In genomic region chr11:8813658-8814057, GRCh38 we compare ENCODE assay signal across 9 cellular contexts.
DNase-seq lines count a peak whose midpoint lies in the region; ATAC-seq, FAIRE-seq and TF ChIP-seq lines count a peak whose summit lies in the region.
"Had no signal": no experiment of that assay in that cellular context is flagged by ENCODE, and none has a peak within 500 bp of the region (broad histone marks: within the 10 kb centered on the region; RNA-seq: fewer than 3 reads in every experiment).

No MANE protein-coding gene starts in this region.

- peak; percentile 74 for TF ChIP-seq CTCF in Calu3 (IDR thresholded peaks at IDR 0.05; ENCODE audit: unreplicated experiment)
- TF ChIP-seq CTCF in MM.1S (IDR thresholded peaks at IDR 0.05; ENCODE audit: low read length), result peak; percentile 92
- peak; percentile 92 for TF ChIP-seq CTCF in astrocyte (IDR thresholded peaks at IDR 0.05; ENCODE audit: insufficient read depth, low read depth, low read length)
- TF ChIP-seq CTCF in sigmoid colon (IDR thresholded peaks at IDR 0.05), result peak; percentile 82 to 92 (median 86)

- no peak overlapping the region for H3K9ac ChIP-seq in MM.1S (ENCODE audit: low read length)
- peak overlapping the region; percentile 47 for H3K9ac ChIP-seq in astrocyte (ENCODE audit: low read length)

- no peaks in the 10 kb centered on the region for H3K9me2 ChIP-seq in MM.1S (replicated peaks; ENCODE audit: insufficient read depth, low read length)

- H3K27ac ChIP-seq in MM.1S (ENCODE audit: low read length), result no peak overlapping the region
- peak overlapping the region; percentile 67 for H3K27ac ChIP-seq in astrocyte (ENCODE audit: low read depth, low read length)
- H3K27ac ChIP-seq in sigmoid colon, result peak overlapping the region; percentile 33 to 97 (median 96)

- no peak for TF ChIP-seq POLR2A in sigmoid colon (IDR thresholded peaks at IDR 0.05)

- TF ChIP-seq EP300 in sigmoid colon (IDR thresholded peaks at IDR 0.05), result no peak

- DNase-seq in Calu3 (peak; percentile 84), MM.1S (peak; percentile 81), astrocyte (ENCODE audit: low read depth) (peak; percentile 76), iPS DF 19.7 (ENCODE audit: low read depth, low spot score) (peak; percentile 71), sigmoid colon (peak; percentile 92)

- H3K36me3 ChIP-seq in MM.1S (replicated peaks; ENCODE audit: insufficient read depth, low read length) (no peaks in the 10 kb centered on the region), astrocyte (ENCODE audit: insufficient read depth, low read length) (no peaks in the 10 kb centered on the region), sigmoid colon (no peaks in the 10 kb centered on the region)

- H3F3A ChIP-seq in MM.1S (ENCODE audit: insufficient read depth, low read length), result no peaks in the 10 kb centered on the region

- FAIRE-seq in astrocyte (lab: Jason Lieb, UNC), result peak; percentile 32

- intact Hi-C loops in Calu3 (cut with micrococcal nuclease; ENCODE audit: unreplicated experiment), result loop anchor here (1.0 to 10.0 kb wide), 4 partner anchors 54 to 219 kb away; partner anchors contain the start of gene STK33
- intact Hi-C loops in sigmoid colon (cut with DNase I), result loop anchor here (2.0 to 10.0 kb wide), 5 partner anchors 17 to 209 kb away; partner anchors contain the start of genes AKIP1 and TMEM9B

- H3K4me1 ChIP-seq in MM.1S (ENCODE audit: low read length) (peaks cover 7% of the 10 kb centered on the region), astrocyte (ENCODE audit: insufficient read depth, low read length) (peaks cover 51% of the 10 kb centered on the region), sigmoid colon (peaks cover 0 to 35% (median 30%) of the 10 kb centered on the region in 4 donors)

- H3K9me3 Mint-ChIP-seq in Calu3 (ENCODE audit: low read depth, unreplicated experiment), result no peaks in the 10 kb centered on the region
- no peaks in the 10 kb centered on the region for H3K9me3 Mint-ChIP-seq in astrocyte (ENCODE audit: unreplicated experiment)

- no peaks in the 10 kb centered on the region for H4K20me1 ChIP-seq in MM.1S (ENCODE audit: insufficient read depth, low read length)
- H4K20me1 ChIP-seq in astrocyte (ENCODE audit: insufficient read depth, low read length), result no peaks in the 10 kb centered on the region

- CTCF ChIA-PET in Calu3 (lab: Charles Lee), result interaction anchor here (0.6 to 2.7 kb wide), 6 partner anchors 26 to 155 kb away, joined by 3 to 7 read pairs (median 3); no protein-coding TSS in a partner anchor

- 37 to 40% methylated on average over 1 of the region's 1 CpG for WGBS in sigmoid colon, 2 donors

- H3K27ac Mint-ChIP-seq in Calu3 (ENCODE audit: unreplicated experiment), result no peak overlapping the region
- H3K27ac Mint-ChIP-seq in astrocyte (ENCODE audit: unreplicated experiment), result no peak overlapping the region
- H3K27ac Mint-ChIP-seq: activated naive CD8-positive, alpha-beta T cell had no signal

- H3K27me3 ChIP-seq in MM.1S (replicated peaks; ENCODE audit: insufficient read depth, low read length) (no peaks in the 10 kb centered on the region), astrocyte (ENCODE audit: insufficient read depth, low read length) (no peaks in the 10 kb centered on the region), sigmoid colon (no peaks in the 10 kb centered on the region)

- H3K79me2 ChIP-seq in MM.1S (ENCODE audit: low read length), result peaks cover 21% of the 10 kb centered on the region
- peaks cover 31% of the 10 kb centered on the region for H3K79me2 ChIP-seq in astrocyte (ENCODE audit: insufficient read depth, low read length)

- H2AFZ ChIP-seq in MM.1S (ENCODE audit: low read length), result 0 out of 2 replicates have a peak overlapping the region, but pooled peaks have one; percentile 26
- H2AFZ ChIP-seq in astrocyte (ENCODE audit: low read depth, low read length), result peak overlapping the region; percentile 26

- no peaks in the 10 kb centered on the region for H3K9me3 ChIP-seq in MM.1S (replicated peaks; ENCODE audit: insufficient read depth, low read length)
- H3K9me3 ChIP-seq in astrocyte (ENCODE audit: insufficient read depth, low read depth, low read length), result no peaks in the 10 kb centered on the region
- H3K9me3 ChIP-seq in sigmoid colon, result no peaks in the 10 kb centered on the region

- BruUV-seq in Calu3 (replicated peaks; lab: Mats Ljungman, UMichigan), result no TSS peak

- H3K4me2 ChIP-seq in MM.1S (ENCODE audit: low read depth, low read length) (no peak overlapping the region), astrocyte (ENCODE audit: low read length) (peak overlapping the region; percentile 29)

- no peaks in the 10 kb centered on the region for H3K27me3 Mint-ChIP-seq in Calu3 (ENCODE audit: unreplicated experiment)
- no peaks in the 10 kb centered on the region for H3K27me3 Mint-ChIP-seq in astrocyte (ENCODE audit: low read depth, unreplicated experiment)

- H3K4me3 ChIP-seq in MM.1S (ENCODE audit: low read length) (no peak overlapping the region), astrocyte (ENCODE audit: insufficient read depth, low read depth, low read length) (no peak overlapping the region), sigmoid colon (no peak overlapping the region)

- H3K4me3 Mint-ChIP-seq in Calu3 (ENCODE audit: low read depth, unreplicated experiment) (no peak overlapping the region), astrocyte (ENCODE audit: unreplicated experiment) (no peak overlapping the region)
- H3K4me3 Mint-ChIP-seq: activated naive CD8-positive, alpha-beta T cell had no signal

- H3K4me1 Mint-ChIP-seq in Calu3 (ENCODE audit: low read depth, unreplicated experiment), result peaks cover 5% of the 10 kb centered on the region
- H3K4me1 Mint-ChIP-seq in astrocyte (ENCODE audit: low read depth, unreplicated experiment), result peaks cover 27% of the 10 kb centered on the region

- peaks cover 23% of the 10 kb centered on the region for H3K36me3 Mint-ChIP-seq in Calu3 (ENCODE audit: insufficient read depth, unreplicated experiment)
- no peaks in the 10 kb centered on the region for H3K36me3 Mint-ChIP-seq in astrocyte (ENCODE audit: low read depth, unreplicated experiment)
- H3K36me3 Mint-ChIP-seq: activated naive CD8-positive, alpha-beta T cell had no signal

- ATAC-seq in GM21717 (IDR thresholded peaks at IDR 0.05; ENCODE audit: unreplicated experiment) (peak; percentile 67), SK-N-SH treated with all-trans-retinoic acid at 6 μM for 48 hours (peak; percentile 80), GM18519 (IDR thresholded peaks at IDR 0.05; ENCODE audit: low FRiP score, unreplicated experiment) (no peak)

TF ChIP-seq in SK-N-SH treated with all-trans-retinoic acid at 6 μM for 48 hours, 23 proteins besides CTCF, POLR2A, EP300 and RAD21 (continues in another document):
- TF ChIP-seq PPARA (CRISPR knock-in tag; IDR thresholded peaks at IDR 0.05; ENCODE audit: borderline replicate concordance) (no peak), ZC3H10 (CRISPR knock-in tag; IDR thresholded peaks at IDR 0.05) (no peak), ZNF565 (CRISPR knock-in tag; conservative IDR thresholded peaks at IDR 0.05; ENCODE audit: low read depth) (no peak), ZNF8 (CRISPR knock-in tag; IDR thresholded peaks at IDR 0.05) (no peak), TOX (CRISPR knock-in tag; IDR thresholded peaks at IDR 0.05; ENCODE audit: borderline replicate concordance) (no peak), ZFP30 (CRISPR knock-in tag; IDR thresholded peaks at IDR 0.05) (no peak), RARB (CRISPR knock-in tag; IDR thresholded peaks at IDR 0.05) (no peak), CSDC2 (CRISPR knock-in tag; IDR thresholded peaks at IDR 0.05) (no peak), SNAI2 (CRISPR knock-in tag; IDR thresholded peaks at IDR 0.05) (no peak), ARNTL (CRISPR knock-in tag; IDR thresholded peaks at IDR 0.05; ENCODE audit: borderline replicate concordance, low read depth) (no peak), CSRNP3 (CRISPR knock-in tag; IDR thresholded peaks at IDR 0.05) (no peak), ZNF70 (CRISPR knock-in tag; IDR thresholded peaks at IDR 0.05) (no peak), ZFP3 (CRISPR knock-in tag; IDR thresholded peaks at IDR 0.05) (no peak), OSR1 (CRISPR knock-in tag; IDR thresholded peaks at IDR 0.05) (no peak), ISL1 (CRISPR knock-in tag; IDR thresholded peaks at IDR 0.05) (no peak), TCF4 (CRISPR knock-in tag; IDR thresholded peaks at IDR 0.05; ENCODE audit: borderline replicate concordance) (no peak), TSHZ2 (CRISPR knock-in tag; IDR thresholded peaks at IDR 0.05) (no peak)
